ENCODE assay signal across 12 cellular contexts in genomic region chr2:194116861-194117260, GRCh38.
DNase-seq lines count a peak whose midpoint lies in the region; ATAC-seq and TF ChIP-seq lines count a peak whose summit lies in the region.
"Had no signal": no experiment of that assay in that cellular context is flagged by ENCODE, and none has a peak within 500 bp of the region (broad histone marks: within the 10 kb centered on the region; RNA-seq: fewer than 3 reads in every experiment).

No MANE protein-coding gene starts in this region.

- H3K27ac Mint-ChIP-seq in WTC11 = peak overlapping the region; percentile 79; the same call in 1 of the 2 replicates
- H3K27ac Mint-ChIP-seq in glutamatergic neuron (ENCODE audit: unreplicated experiment) = peak overlapping the region; percentile 92
- H3K27ac Mint-ChIP-seq: B cell, IgD-negative memory B cell had no signal

- no peaks in the 10 kb centered on the region for H3K27me3 Mint-ChIP-seq in WTC11 (ENCODE audit: low read depth)
- peaks cover 4% of the 10 kb centered on the region for H3K27me3 Mint-ChIP-seq in glutamatergic neuron (ENCODE audit: unreplicated experiment)
- H3K27me3 Mint-ChIP-seq: B cell, IgD-negative memory B cell had no signal

- H3K36me3 Mint-ChIP-seq in WTC11 (0 out of 2 replicates have a peak, but pooled peaks cover 4% of the 10 kb centered on the region), glutamatergic neuron (ENCODE audit: unreplicated experiment) (no peaks in the 10 kb centered on the region)
- H3K36me3 Mint-ChIP-seq: CD4-positive, alpha-beta memory T cell; IgD-negative memory B cell had no signal

- CTCF ChIA-PET in WTC11 (lab: Charles Lee) = no interaction called here

- ATAC-seq in WTC11 (no peak), HG03460 (IDR thresholded peaks at IDR 0.05; ENCODE audit: unreplicated experiment) (no peak)
- ATAC-seq: HCT116 had no signal

- no peaks in the 10 kb centered on the region for H3K4me1 ChIP-seq in BE2C

- TF ChIP-seq CTCF in BE2C (IDR thresholded peaks at IDR 0.05; ENCODE audit: low read depth, low read length) (no peak), WTC11 (IDR thresholded peaks at IDR 0.05) (no peak), glutamatergic neuron (IDR thresholded peaks at IDR 0.05; ENCODE audit: partially characterized antibody, unreplicated experiment) (no peak)

- H3K27me3 ChIP-seq in BE2C = no peaks in the 10 kb centered on the region

- H3K4me1 Mint-ChIP-seq in WTC11 (peaks cover 22% of the 10 kb centered on the region), glutamatergic neuron (ENCODE audit: low read depth, unreplicated experiment) (peaks cover 47% of the 10 kb centered on the region)
- H3K4me1 Mint-ChIP-seq: CD4-positive, alpha-beta memory T cell had no signal

- H3K36me3 ChIP-seq in BE2C = no peaks in the 10 kb centered on the region

- POLR2A ChIA-PET in WTC11 (lab: Charles Lee) = no interaction called here

- no peaks in the 10 kb centered on the region for H3K9me3 ChIP-seq in BE2C

- DNase-seq in BE2C (peak; percentile 22), DMS 273 treated with DMSO at 0.1 percent for 48 hours (lab: John Stamatoyannopoulos, UW) (peak; percentile 82), WTC11 (ENCODE audit: low spot score) (no peak), glutamatergic neuron (peak; percentile 77), NCI-H1694 treated with DMSO at 0.1 percent for 48 hours (lab: John Stamatoyannopoulos, UW) (no peak), NCI-H2107 (lab: John Stamatoyannopoulos, UW) (no peak)
- DNase-seq: CD4-positive, alpha-beta memory T cell; GM23248 had no signal

- no peak overlapping the region for H3K4me3 ChIP-seq in BE2C (ENCODE audit: low read depth, low read length)
- H3K4me3 ChIP-seq: GM23248 had no signal

- H3K4me3 Mint-ChIP-seq in WTC11 (no peak overlapping the region), glutamatergic neuron (ENCODE audit: unreplicated experiment) (peak overlapping the region; percentile 61)
- H3K4me3 Mint-ChIP-seq: B cell; CD4-positive, alpha-beta memory T cell; IgD-negative memory B cell had no signal

- peaks cover 9% of the 10 kb centered on the region; the same call in 1 of the 2 replicates for H3K9me3 Mint-ChIP-seq in WTC11
- peaks cover 5% of the 10 kb centered on the region for H3K9me3 Mint-ChIP-seq in glutamatergic neuron (ENCODE audit: unreplicated experiment)

TF ChIP-seq in WTC11, 78 proteins besides CTCF, POLR2A, EP300 and RAD21:
- TF ChIP-seq MXD4 (CRISPR knock-in tag; IDR thresholded peaks at IDR 0.05; ENCODE audit: borderline replicate concordance) = no peak
- no peak for TF ChIP-seq ETV6 (CRISPR knock-in tag; IDR thresholded peaks at IDR 0.05)
- no peak for TF ChIP-seq ZNF416 (CRISPR knock-in tag; IDR thresholded peaks at IDR 0.05)
- TF ChIP-seq ZNF121 (CRISPR knock-in tag; IDR thresholded peaks at IDR 0.05) = no peak
- TF ChIP-seq CREM (CRISPR knock-in tag; IDR thresholded peaks at IDR 0.05) = no peak
- no peak for TF ChIP-seq USF2 (CRISPR knock-in tag; IDR thresholded peaks at IDR 0.05)
- TF ChIP-seq TCF7 (CRISPR knock-in tag; IDR thresholded peaks at IDR 0.05; ENCODE audit: low read depth) = no peak
- TF ChIP-seq, protein P1, sequence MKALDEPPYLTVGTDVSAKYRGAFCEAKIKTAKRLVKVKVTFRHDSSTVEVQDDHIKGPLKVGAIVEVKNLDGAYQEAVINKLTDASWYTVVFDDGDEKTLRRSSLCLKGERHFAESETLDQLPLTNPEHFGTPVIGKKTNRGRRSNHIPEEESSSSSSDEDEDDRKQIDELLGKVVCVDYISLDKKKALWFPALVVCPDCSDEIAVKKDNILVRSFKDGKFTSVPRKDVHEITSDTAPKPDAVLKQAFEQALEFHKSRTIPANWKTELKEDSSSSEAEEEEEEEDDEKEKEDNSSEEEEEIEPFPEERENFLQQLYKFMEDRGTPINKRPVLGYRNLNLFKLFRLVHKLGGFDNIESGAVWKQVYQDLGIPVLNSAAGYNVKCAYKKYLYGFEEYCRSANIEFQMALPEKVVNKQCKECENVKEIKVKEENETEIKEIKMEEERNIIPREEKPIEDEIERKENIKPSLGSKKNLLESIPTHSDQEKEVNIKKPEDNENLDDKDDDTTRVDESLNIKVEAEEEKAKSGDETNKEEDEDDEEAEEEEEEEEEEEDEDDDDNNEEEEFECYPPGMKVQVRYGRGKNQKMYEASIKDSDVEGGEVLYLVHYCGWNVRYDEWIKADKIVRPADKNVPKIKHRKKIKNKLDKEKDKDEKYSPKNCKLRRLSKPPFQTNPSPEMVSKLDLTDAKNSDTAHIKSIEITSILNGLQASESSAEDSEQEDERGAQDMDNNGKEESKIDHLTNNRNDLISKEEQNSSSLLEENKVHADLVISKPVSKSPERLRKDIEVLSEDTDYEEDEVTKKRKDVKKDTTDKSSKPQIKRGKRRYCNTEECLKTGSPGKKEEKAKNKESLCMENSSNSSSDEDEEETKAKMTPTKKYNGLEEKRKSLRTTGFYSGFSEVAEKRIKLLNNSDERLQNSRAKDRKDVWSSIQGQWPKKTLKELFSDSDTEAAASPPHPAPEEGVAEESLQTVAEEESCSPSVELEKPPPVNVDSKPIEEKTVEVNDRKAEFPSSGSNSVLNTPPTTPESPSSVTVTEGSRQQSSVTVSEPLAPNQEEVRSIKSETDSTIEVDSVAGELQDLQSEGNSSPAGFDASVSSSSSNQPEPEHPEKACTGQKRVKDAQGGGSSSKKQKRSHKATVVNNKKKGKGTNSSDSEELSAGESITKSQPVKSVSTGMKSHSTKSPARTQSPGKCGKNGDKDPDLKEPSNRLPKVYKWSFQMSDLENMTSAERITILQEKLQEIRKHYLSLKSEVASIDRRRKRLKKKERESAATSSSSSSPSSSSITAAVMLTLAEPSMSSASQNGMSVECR (CRISPR knock-in tag; IDR thresholded peaks at IDR 0.05; ENCODE audit: borderline replicate concordance) = no peak
- TF ChIP-seq ATF2 (CRISPR knock-in tag; IDR thresholded peaks at IDR 0.05; ENCODE audit: borderline replicate concordance, low read depth) = no peak
- TF ChIP-seq GTF2I (CRISPR knock-in tag; conservative IDR thresholded peaks at IDR 0.05) = no peak
- TF ChIP-seq PRRX2 (CRISPR knock-in tag; IDR thresholded peaks at IDR 0.05) = no peak

Comparison
In these comparisons a context has a peak if more than half of its experiments do, and no peak if none do; other contexts are left out.
1. DNase-seq: peak in BE2C (single experiment), DMS 273 treated with DMSO at 0.1 percent for 48 hours (single experiment) and glutamatergic neuron (single experiment); none in WTC11 (single experiment), NCI-H1694 treated with DMSO at 0.1 percent for 48 hours (single experiment) and NCI-H2107 (single experiment).